ENCODE assay signal across 1 cellular context in genomic region chr4:3765271-3766206, GRCh38.
TF ChIP-seq lines count a peak whose summit lies in the region.

No MANE protein-coding gene starts in this region.

TF ChIP-seq in H1, 55 proteins besides CTCF, POLR2A, EP300 and RAD21 (continued from another document):
- TF ChIP-seq EZH2 (IDR thresholded peaks at IDR 0.05; ENCODE audit: low read depth, low read length, severe bottlenecking): no peak
- TF ChIP-seq RXRA (IDR thresholded peaks at IDR 0.05; ENCODE audit: insufficient read depth, low read depth, low read length): no peak
- no peak for TF ChIP-seq EGR1 (IDR thresholded peaks at IDR 0.05; ENCODE audit: borderline replicate concordance, low read depth, low read length)
- TF ChIP-seq FOSL1 (IDR thresholded peaks at IDR 0.05; ENCODE audit: insufficient read depth, low read depth, low read length): no peak
- TF ChIP-seq RNF2 (IDR thresholded peaks at IDR 0.05; ENCODE audit: borderline replicate concordance, low read depth, low read length, missing control alignments, poor library complexity, severe bottlenecking): no peak
- TF ChIP-seq CEBPB (IDR thresholded peaks at IDR 0.05; ENCODE audit: low read depth, low read length): no peak
- TF ChIP-seq CREB1 (IDR thresholded peaks at IDR 0.05): no peak
- no peak for TF ChIP-seq POLR2AphosphoS5 (IDR thresholded peaks at IDR 0.05; ENCODE audit: low read depth, low read length)
- TF ChIP-seq NANOG (IDR thresholded peaks at IDR 0.05; ENCODE audit: insufficient read depth, low read depth, low read length, poor library complexity, severe bottlenecking): no peak
- TF ChIP-seq GABPA (IDR thresholded peaks at IDR 0.05; ENCODE audit: borderline replicate concordance, insufficient read depth, low read length): no peak
- TF ChIP-seq MAFK (IDR thresholded peaks at IDR 0.05; ENCODE audit: low read depth, low read length): no peak
- TF ChIP-seq ATF3 (IDR thresholded peaks at IDR 0.05; ENCODE audit: insufficient read depth, low read depth, low read length): no peak
- TF ChIP-seq SIX5 (IDR thresholded peaks at IDR 0.05; ENCODE audit: low read depth, low read length): no peak
- 0 out of 2 replicates have a peak, but pooled peaks have one; percentile 9 for TF ChIP-seq TBP (IDR thresholded peaks at IDR 0.05; ENCODE audit: low read depth, low read length)
- TF ChIP-seq TEAD4 (IDR thresholded peaks at IDR 0.05; ENCODE audit: low read depth, low read length): no peak
